Comparison of ENCODE assay signal across 8 cellular contexts in the genomic region with DNA sequence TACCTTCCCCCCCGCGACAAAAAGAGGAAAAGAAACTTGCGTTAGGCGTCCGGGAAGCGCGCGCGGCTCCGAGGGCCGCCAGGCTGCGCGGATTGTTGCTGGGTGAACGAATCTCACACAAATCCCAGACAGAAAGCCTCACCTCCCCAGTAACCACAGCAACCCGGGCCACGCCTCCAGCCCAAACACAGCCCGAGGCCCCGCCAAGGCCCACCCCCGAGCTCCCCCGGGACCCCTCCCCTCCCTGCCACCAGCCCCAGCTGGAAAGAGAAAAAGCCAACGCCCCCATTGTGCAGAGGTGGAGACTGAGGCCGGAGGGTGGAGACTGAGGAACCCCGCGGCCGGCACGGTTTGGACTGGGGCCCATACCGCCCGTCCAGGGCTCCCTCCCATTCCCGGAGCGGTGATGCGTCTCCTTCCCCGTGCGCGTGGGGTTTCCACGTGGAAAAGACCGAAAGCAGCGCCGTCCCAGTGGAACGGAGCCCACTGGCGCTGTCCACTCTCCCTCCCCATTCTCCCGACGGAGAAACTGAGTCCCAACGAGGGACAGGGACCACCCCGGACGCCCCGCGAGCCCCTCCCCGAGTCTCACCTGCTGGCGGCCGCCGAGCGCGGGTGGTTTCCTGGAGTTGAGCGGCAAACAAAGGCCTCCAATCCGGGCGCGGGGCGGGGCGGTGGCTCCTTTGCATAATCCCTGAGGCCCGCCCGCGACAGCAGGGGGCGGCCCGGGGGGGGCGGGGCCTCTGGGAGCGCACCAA. TPM values are rescaled to one million over a fixed set of nuclear protein-coding genes. Genes with fewer than 3 reads are reported as not detected.
DNase-seq lines count a peak whose midpoint lies in the region; ATAC-seq and TF ChIP-seq lines count a peak whose summit lies in the region.

No MANE protein-coding gene starts in this region.

- BruUV-seq in PC-9 (replicated peaks; lab: Mats Ljungman, UMichigan) = no TSS peak

- H3K4me1 ChIP-seq in HUES64 (ENCODE audit: insufficient read depth, low read length) = peaks cover 9% of the 10 kb centered on the region; the same call in 1 of the 2 replicates
- peaks cover 10% of the 10 kb centered on the region for H3K4me1 ChIP-seq in PC-9 (replicated peaks; ENCODE audit: insufficient read depth)
- peaks cover 13 to 71% (median 31%) of the 10 kb centered on the region in 3 donors for H3K4me1 ChIP-seq in esophagus squamous epithelium

- H3K4me1 Mint-ChIP-seq in activated T-cell treated with anti-CD3 and anti-CD28 coated beads, Interleukin-2, amount 50 U/mL, for 4 hours (ENCODE audit: low read depth) = peaks cover 42% of the 10 kb centered on the region

- H3K9me3 ChIP-seq in HUES64 (ENCODE audit: insufficient read depth, low read depth, low read length) = no peaks in the 10 kb centered on the region
- H3K9me3 ChIP-seq in PC-9 (ENCODE audit: insufficient read depth, low read depth) = no peaks in the 10 kb centered on the region
- no peaks in the 10 kb centered on the region for H3K9me3 ChIP-seq in esophagus squamous epithelium

- peak; percentile 96 for DNase-seq in DMS 273 (lab: John Stamatoyannopoulos, UW; ENCODE audit: unreplicated experiment)
- peak; percentile 54 to 97 for DNase-seq in PC-9
- peak; percentile 95 for DNase-seq in activated T-cell treated with anti-CD3 and anti-CD28 coated beads, Interleukin-2, amount 50 U/mL, for 4 hours
- peak; percentile 90 for DNase-seq in esophagus squamous epithelium (lab: John Stamatoyannopoulos, UW)
- peak; percentile 86 for DNase-seq in myocyte (ENCODE audit: low read depth)
- peak; percentile 90 to 95 for DNase-seq in stimulated activated CD8-positive, alpha-beta memory T cell treated with anti-CD3 and anti-CD28 coated beads, Interleukin-7, amount 100 ng/mL, for 4 hours (ENCODE audit: low read depth in 2 of 2)

- H3K4me3 Mint-ChIP-seq in activated T-cell treated with anti-CD3 and anti-CD28 coated beads, Interleukin-2, amount 50 U/mL, for 4 hours = peak overlapping the region; percentile 95

- no peaks in the 10 kb centered on the region for H3K79me2 ChIP-seq in PC-9 (ENCODE audit: low read depth)

- CTCF ChIA-PET in PC-9 (lab: Charles Lee) = no interaction called here

- H3K27ac ChIP-seq in HUES64 (ENCODE audit: low read depth, low read length) = peak overlapping the region; percentile 71
- H3K27ac ChIP-seq in PC-9 = no peak overlapping the region
- H3K27ac ChIP-seq in esophagus squamous epithelium = peak overlapping the region; percentile 87 to 96 (median 92)

- POLR2A ChIA-PET in PC-9 (lab: Charles Lee; ENCODE audit: unreplicated experiment) = interaction anchor here (0.5 to 0.6 kb wide), 2 partner anchors 230 to 1218 kb away, joined by 3 to 4 read pairs; no protein-coding TSS in a partner anchor

- H3K27me3 ChIP-seq in HUES64 (ENCODE audit: insufficient read depth, low read length) (no peaks in the 10 kb centered on the region), PC-9 (ENCODE audit: insufficient read depth, low read depth) (no peaks in the 10 kb centered on the region), esophagus squamous epithelium (no peaks in the 10 kb centered on the region)

- no peaks in the 10 kb centered on the region for H4K20me1 ChIP-seq in PC-9 (ENCODE audit: insufficient read depth)

- ATAC-seq in GM21526 (IDR thresholded peaks at IDR 0.05; ENCODE audit: low FRiP score, unreplicated experiment) = peak; percentile 70
- ATAC-seq in activated T-cell treated with anti-CD3 and anti-CD28 coated beads, Interleukin-2, amount 50 U/mL, for 4 hours = peak; percentile 91 to 92

- no peaks in the 10 kb centered on the region for H3K27me3 Mint-ChIP-seq in activated T-cell treated with anti-CD3 and anti-CD28 coated beads, Interleukin-2, amount 50 U/mL, for 4 hours (ENCODE audit: low read depth)

- peak in 3 of 4 donors; percentile 46 to 79 (median 64) for TF ChIP-seq POLR2A in esophagus squamous epithelium (IDR thresholded peaks at IDR 0.05)

- H3K9me3 Mint-ChIP-seq in activated T-cell treated with anti-CD3 and anti-CD28 coated beads, Interleukin-2, amount 50 U/mL, for 4 hours = no peaks in the 10 kb centered on the region

- H3K4me3 ChIP-seq in HUES64 (ENCODE audit: low read length) = peak overlapping the region; percentile 92
- peak overlapping the region; percentile 80 for H3K4me3 ChIP-seq in PC-9
- peak overlapping the region; percentile 74 to 94 (median 82) for H3K4me3 ChIP-seq in esophagus squamous epithelium

- no peaks in the 10 kb centered on the region for H3K9me2 ChIP-seq in PC-9 (ENCODE audit: insufficient read depth)

- no peak for TF ChIP-seq CTCF in PC-9 (conservative IDR thresholded peaks at IDR 0.05)
- peak in 3 of 6 experiments; percentile 20 to 27 (median 22) for TF ChIP-seq CTCF in esophagus squamous epithelium (IDR thresholded peaks at IDR 0.05)

- peak overlapping the region; percentile 78 for H3K4me2 ChIP-seq in PC-9

- H3K9ac ChIP-seq in HUES64 (ENCODE audit: low read depth, low read length) = peak overlapping the region; percentile 77

- WGBS in HUES64 = under 1% methylated on average over 62 of the region's 66 CpGs
- WGBS in esophagus squamous epithelium, 2 donors = 0% methylated on average over 7 of the region's 66 CpGs; no CpG with 5 or more reads in 1 of the 2 donors

- intact Hi-C loops in PC-9 (cut with micrococcal nuclease; ENCODE audit: unreplicated experiment) = loop anchor here (1.0 to 5.0 kb wide), 2 partner anchors 34 to 51 kb away; no protein-coding TSS in a partner anchor
- intact Hi-C loops in esophagus squamous epithelium (cut with DNase I) = no loop called here

- peaks cover 2% of the 10 kb centered on the region for H3K36me3 Mint-ChIP-seq in activated T-cell treated with anti-CD3 and anti-CD28 coated beads, Interleukin-2, amount 50 U/mL, for 4 hours (ENCODE audit: insufficient read depth)

- H3K36me3 ChIP-seq in HUES64 (ENCODE audit: insufficient read depth, low read length) (no peaks in the 10 kb centered on the region), PC-9 (ENCODE audit: low read depth) (no peaks in the 10 kb centered on the region), esophagus squamous epithelium (peaks cover 0 to 2% (median 0%) of the 10 kb centered on the region in 3 donors)

- H3F3A ChIP-seq in PC-9 (ENCODE audit: insufficient read depth, low read depth) = peaks cover 10% of the 10 kb centered on the region; the same call in 1 of the 2 replicates

- peak overlapping the region; percentile 85 for H2AFZ ChIP-seq in PC-9

RNA-seq across cellular contexts. Expression of a gene that starts 10.2 kb away (rescaled TPM):
- polyA plus RNA-seq in HUES64 (2013, experiment 1 of 2) = 17.8 TPM
- 18.9 TPM for polyA plus RNA-seq in HUES64 (2013, experiment 2 of 2)
- 11.5 and 14.4 TPM in 2 replicates for total RNA-seq in PC-9 (2021)
- 10 to 100 TPM; 77.2 to 81.7 (median 80.6) TPM for total RNA-seq in activated T-cell treated with anti-CD3 and anti-CD28 coated beads, Interleukin-2, amount 50 U/mL, for 4 hours
- total RNA-seq in esophagus squamous epithelium = 10 to 100 TPM in 1 of 4 donors, 1 to 10 TPM in 3; 6.1 to 25.0 (median 7.6) TPM
- 1.4 and 3.7 TPM in 2 replicates for total RNA-seq in myocyte
- 4.2 TPM for polyA plus RNA-seq in myocyte (2012)
